ENCODE assay signal across 19 cellular contexts in genomic region chr12:77213316-77213715, GRCh38.
DNase-seq lines count a peak whose midpoint lies in the region; ATAC-seq, FAIRE-seq and TF ChIP-seq lines count a peak whose summit lies in the region.
"Had no signal": no experiment of that assay in that cellular context is flagged by ENCODE, and none has a peak within 500 bp of the region (broad histone marks: within the 10 kb centered on the region; RNA-seq: fewer than 3 reads in every experiment).

No MANE protein-coding gene starts in this region.

- peaks cover 8% of the 10 kb centered on the region for H3K4me1 Mint-ChIP-seq in GM23338
- H3K4me1 Mint-ChIP-seq: activated CD4-positive, alpha-beta T cell treated with anti-CD3 and anti-CD28 coated beads for 36 hours had no signal

- 4 to 32% (median 14%) methylated on average over 5 of the region's 5 CpGs for WGBS in small intestine, 3 donors

- H3K79me2 ChIP-seq in GM23338 (replicated peaks; ENCODE audit: insufficient read depth) = no peaks in the 10 kb centered on the region
- H3K79me2 ChIP-seq: parathyroid adenoma had no signal

- no peaks in the 10 kb centered on the region for H3K9me3 ChIP-seq in small intestine (ENCODE audit: control insufficient read depth, low read depth)

- H3K36me3 Mint-ChIP-seq in GM23338 (ENCODE audit: low read depth) = peaks cover 11% of the 10 kb centered on the region
- H3K36me3 Mint-ChIP-seq: brain had no signal

- H3K27ac ChIP-seq in GM23338 (ENCODE audit: low read depth) = no peak overlapping the region
- H3K27ac ChIP-seq in small intestine (ENCODE audit: low read depth in 1 of 2, low read length in 1 of 2) = no peak overlapping the region
- H3K27ac ChIP-seq: parathyroid adenoma had no signal

- H2AFZ ChIP-seq in GM23338 = peak overlapping the region; percentile 83
- H2AFZ ChIP-seq: parathyroid adenoma had no signal

- no peaks in the 10 kb centered on the region for H3F3A ChIP-seq in GM23338 (replicated peaks; ENCODE audit: low read depth)

- H3K4me3 ChIP-seq in GM23338 (no peak overlapping the region), cardiac fibroblast (replicated peaks in 1 of 2; ENCODE audit: low read depth in 2 of 2, low read length in 2 of 2) (no peak overlapping the region), small intestine (ENCODE audit: low read depth in 1 of 2, low read length in 2 of 2) (no peak overlapping the region)

- H3K27me3 Mint-ChIP-seq in GM23338 (ENCODE audit: insufficient read depth, low read depth, poor library complexity) = no peaks in the 10 kb centered on the region
- H3K27me3 Mint-ChIP-seq: effector memory CD8-positive, alpha-beta T cell had no signal

- no peaks in the 10 kb centered on the region for H3K27me3 ChIP-seq in GM23338 (ENCODE audit: insufficient read depth)
- H3K27me3 ChIP-seq in small intestine (ENCODE audit: control insufficient read depth in 2 of 2, insufficient read depth in 2 of 2, low read length in 2 of 2) = no peaks in the 10 kb centered on the region

- no peak for TF ChIP-seq CTCF in GM23338 (conservative IDR thresholded peaks at IDR 0.05; ENCODE audit: low read depth in 2 of 2)
- TF ChIP-seq CTCF in cardiac fibroblast (IDR thresholded peaks at IDR 0.05; ENCODE audit: low read depth, low read length) = no peak

- 0 out of 2 replicates have a peak, but pooled peaks cover 10% of the 10 kb centered on the region for H3K36me3 ChIP-seq in GM23338 (ENCODE audit: insufficient read depth)
- no peaks in the 10 kb centered on the region for H3K36me3 ChIP-seq in small intestine (ENCODE audit: control insufficient read depth in 2 of 2, insufficient read depth in 2 of 2, low read length in 2 of 2)

- peaks cover 7% of the 10 kb centered on the region; the same call in 1 of the 2 replicates for H3K9me2 ChIP-seq in GM23338 (ENCODE audit: insufficient read depth)

- ATAC-seq in GM23338 (no peak), HG03097 (IDR thresholded peaks at IDR 0.05; ENCODE audit: low FRiP score, unreplicated experiment) (no peak)
- ATAC-seq: activated CD4-positive, alpha-beta T cell treated with anti-CD3 and anti-CD28 coated beads for 36 hours; effector memory CD8-positive, alpha-beta T cell had no signal

- peak overlapping the region; percentile 63; the same call in 1 of the 2 replicates for H3K27ac Mint-ChIP-seq in GM23338
- H3K27ac Mint-ChIP-seq: activated CD4-positive, alpha-beta T cell treated with anti-CD3 and anti-CD28 coated beads for 36 hours; activated naive CD4-positive, alpha-beta T cell treated with anti-CD3 and anti-CD28 coated beads for 36 hours; effector memory CD8-positive, alpha-beta T cell had no signal

- H3K4me1 ChIP-seq in GM23338 (ENCODE audit: insufficient read depth) (peaks cover 10% of the 10 kb centered on the region), small intestine (ENCODE audit: control insufficient read depth in 2 of 2, insufficient read depth in 1 of 2, low read depth in 1 of 2, low read length in 1 of 2) (no peaks in the 10 kb centered on the region)
- H3K4me1 ChIP-seq: parathyroid adenoma had no signal

- DNase-seq in GM23338 (ENCODE audit: low spot score) (no peak), cardiac fibroblast (ENCODE audit: low read depth in 2 of 2) (peak; percentile 15 to 36), inferior parietal cortex (ENCODE audit: extremely low spot score) (peak; percentile 35), small intestine (peak; percentile 80), cerebellar cortex (ENCODE audit: low spot score) (no peak), NCI-H748 (lab: John Stamatoyannopoulos, UW; ENCODE audit: unreplicated experiment) (no peak)
- DNase-seq: activated CD4-positive, alpha-beta T cell treated with anti-CD3 and anti-CD28 coated beads for 36 hours; activated CD8-positive, alpha-beta memory T cell treated with anti-CD3 and anti-CD28 coated beads, Interleukin-2, amount 50 U/mL, for 4 hours; activated naive CD4-positive, alpha-beta T cell treated with anti-CD3 and anti-CD28 coated beads for 36 hours; DMS53; effector memory CD8-positive, alpha-beta T cell; Kasumi-1; NCI-H1436 treated with DMSO at 0.1 percent for 48 hours; NCI-H446 treated with DMSO at 0.1 percent for 48 hours had no signal

- H3K4me3 Mint-ChIP-seq in GM23338 = no peak overlapping the region
- H3K4me3 Mint-ChIP-seq: activated CD4-positive, alpha-beta T cell treated with anti-CD3 and anti-CD28 coated beads for 36 hours; activated naive CD4-positive, alpha-beta T cell treated with anti-CD3 and anti-CD28 coated beads for 36 hours; brain; effector memory CD8-positive, alpha-beta T cell had no signal

- H3K9me3 Mint-ChIP-seq in GM23338 = peaks cover 21% of the 10 kb centered on the region; the same call in 2 of the 3 replicates

- no peak for FAIRE-seq in small intestine (lab: Jason Lieb, UNC)
- FAIRE-seq: frontal cortex, GM18507 had no signal

- H3K4me2 ChIP-seq in GM23338 = no peak overlapping the region; the same call in 1 of the 2 replicates

- H4K20me1 ChIP-seq in GM23338 (replicated peaks; ENCODE audit: insufficient read depth) = no peaks in the 10 kb centered on the region

TF ChIP-seq in GM23338, 12 proteins besides CTCF, POLR2A, EP300 and RAD21 (continues in another document):
- TF ChIP-seq STAT1 (IDR thresholded peaks at IDR 0.05; ENCODE audit: unreplicated experiment) (no peak), ZNF331 (CRISPR knock-in tag; IDR thresholded peaks at IDR 0.05; ENCODE audit: low read depth) (no peak), EZH2phosphoT487 (IDR thresholded peaks at IDR 0.05; ENCODE audit: unreplicated experiment) (no peak), NANOG (IDR thresholded peaks at IDR 0.05; ENCODE audit: borderline replicate concordance) (no peak), CREB1 (CRISPR knock-in tag; IDR thresholded peaks at IDR 0.05; ENCODE audit: low read depth) (no peak), ZNF114 (CRISPR knock-in tag; IDR thresholded peaks at IDR 0.05) (no peak), ZNF462 (CRISPR knock-in tag; IDR thresholded peaks at IDR 0.05) (no peak), EZH2 (IDR thresholded peaks at IDR 0.05; ENCODE audit: low read depth, unreplicated experiment) (no peak)

Comparison
In these comparisons a context has a peak if more than half of its experiments do, and no peak if none do; other contexts are left out.
1. DNase-seq: peak in cardiac fibroblast (2 of 2), inferior parietal cortex (single experiment) and small intestine (single experiment); none in GM23338 (single experiment), cerebellar cortex (single experiment) and NCI-H748 (single experiment).